In genomic region chr5:177363565-177363964, GRCh38 we compare ENCODE assay signal across 9 cellular contexts. TPM values are rescaled to one million over a fixed set of nuclear protein-coding genes. Genes with fewer than 3 reads are reported as not detected.
DNase-seq lines count a peak whose midpoint lies in the region; ATAC-seq and TF ChIP-seq lines count a peak whose summit lies in the region.
"Had no signal": no experiment of that assay in that cellular context is flagged by ENCODE, and none has a peak within 500 bp of the region (broad histone marks: within the 10 kb centered on the region; RNA-seq: fewer than 3 reads in every experiment).

No MANE protein-coding gene starts in this region.

- H3K79me2 ChIP-seq in ACC112 (ENCODE audit: control insufficient read depth, insufficient read depth, low read length, unreplicated experiment): no peaks in the 10 kb centered on the region

- no peak overlapping the region for H3K27ac Mint-ChIP-seq in naive B cell

- H3K4me1 ChIP-seq in ACC112 (ENCODE audit: control insufficient read depth, insufficient read depth, low read length, unreplicated experiment): peaks cover 19% of the 10 kb centered on the region

- no peak overlapping the region for H3K27ac ChIP-seq in ACC112 (ENCODE audit: low read depth, low read length)

- H3K4me3 ChIP-seq in ACC112 (ENCODE audit: low read depth, low read length) (peak overlapping the region; percentile 65), HFF-Myc (replicated peaks; ENCODE audit: low read depth, low read length) (peak overlapping the region; percentile 29), cardiac fibroblast (replicated peaks in 1 of 2; ENCODE audit: low read depth in 2 of 2, low read length in 2 of 2) (peak overlapping the region; percentile 5 to 45)

- peaks cover 50 to 66% (median 57%) of the 10 kb centered on the region in 3 donors for H3K4me1 Mint-ChIP-seq in naive B cell

- TF ChIP-seq CTCF in HFF-Myc (IDR thresholded peaks at IDR 0.05; ENCODE audit: low read depth, low read length, missing control alignments): no peak
- no peak for TF ChIP-seq CTCF in cardiac fibroblast (IDR thresholded peaks at IDR 0.05; ENCODE audit: low read depth, low read length)

- no peaks in the 10 kb centered on the region for H3K27me3 Mint-ChIP-seq in naive B cell

- no peaks in the 10 kb centered on the region for H3K27me3 ChIP-seq in ACC112 (ENCODE audit: insufficient read depth, low read length)

- H3K4me3 Mint-ChIP-seq in naive B cell: peak overlapping the region in 6 of 8 donors; percentile 56 to 92 (median 83)

- peak overlapping the region; percentile 74 for H2AFZ ChIP-seq in ACC112 (ENCODE audit: low read length, unreplicated experiment)

- H3K9me3 Mint-ChIP-seq in naive B cell: no peaks in the 10 kb centered on the region

- DNase-seq in HFF-Myc (ENCODE audit: extremely low read depth, low read depth): no peak
- no peak for DNase-seq in cardiac fibroblast (ENCODE audit: low read depth in 2 of 2)
- DNase-seq in naive B cell: no peak
- no peak for DNase-seq in G401 (ENCODE audit: low spot score)
- no peak for DNase-seq in RPMI8226
- no peak for DNase-seq in NCI-H1694 (lab: John Stamatoyannopoulos, UW)
- DNase-seq in NCI-H526 (lab: John Stamatoyannopoulos, UW): no peak
- DNase-seq: NCI-H1694 treated with DMSO at 0.1 percent for 48 hours had no signal

- ATAC-seq in naive B cell (ENCODE audit: low read depth in 2 of 2): no peak

- no peaks in the 10 kb centered on the region for H3K36me3 ChIP-seq in ACC112 (ENCODE audit: insufficient read depth, low read length)

- in situ Hi-C loops in G401 (cut with HindIII; ENCODE audit: low sequenced_read_pairs): no loop called here

- H3K36me3 Mint-ChIP-seq in naive B cell: peaks cover 4 to 12% of the 10 kb centered on the region in 2 donors

RNA-seq across cellular contexts. Expression of gene RGS14, which starts 5.8 kb away (rescaled TPM):
- 10 to 100 TPM; 16.6 to 41.1 (median 23.2) TPM for polyA plus RNA-seq in naive B cell (ENCODE audit: low read depth in 6 of 6)
- total RNA-seq in G401 (2014; rRNA removed; shearing (Covaris generic)): 72.9 and 91.8 TPM in 2 replicates

RNA-seq across cellular contexts. Expression of gene LMAN2, which starts 12.1 kb away (rescaled TPM):
- 100 to 1,000 TPM; 182 to 243 (median 191) TPM for polyA plus RNA-seq in naive B cell (ENCODE audit: low read depth in 6 of 6)
- total RNA-seq in G401 (2014; rRNA removed; shearing (Covaris generic)): 257 and 339 TPM in 2 replicates

RNA-seq across cellular contexts. Expression of gene SLC34A1, which starts 20.7 kb away (rescaled TPM):
- polyA plus RNA-seq in naive B cell (ENCODE audit: low read depth in 6 of 6): not detected
- not detected in 2 replicates for total RNA-seq in G401 (2014; rRNA removed; shearing (Covaris generic))

RNA-seq across cellular contexts. Expression of gene PFN3, which starts 36.9 kb away (rescaled TPM):
- polyA plus RNA-seq in naive B cell (ENCODE audit: low read depth in 6 of 6): not detected
- total RNA-seq in G401 (2014; rRNA removed; shearing (Covaris generic)): not detected in 2 replicates

RNA-seq across cellular contexts. Expression of gene F12, which starts 45.8 kb away (rescaled TPM):
- 1 to 10 TPM in 1 of 6 donors, under 1 TPM in 2, not detected in 3; 0.56 to 1.4 (median 0.57) TPM for polyA plus RNA-seq in naive B cell (ENCODE audit: low read depth in 6 of 6)
- 3.1 and 11.4 TPM in 2 replicates for total RNA-seq in G401 (2014; rRNA removed; shearing (Covaris generic))
